9 cellular contexts compared by ENCODE assay signal in genomic region chr11:123137496-123138270, GRCh38.
DNase-seq lines count a peak whose midpoint lies in the region; ATAC-seq and TF ChIP-seq lines count a peak whose summit lies in the region.
"Had no signal": no experiment of that assay in that cellular context is flagged by ENCODE, and none has a peak within 500 bp of the region (broad histone marks: within the 10 kb centered on the region; RNA-seq: fewer than 3 reads in every experiment).

No MANE protein-coding gene starts in this region.

- CTCF ChIA-PET in HEK293T (lab: Yijun Ruan, JAX) = no interaction called here

- peak overlapping the region; percentile 73 for H3K27ac ChIP-seq in stomach smooth muscle (ENCODE audit: low read length)
- H3K27ac ChIP-seq: epithelial cell of prostate had no signal

- H3K36me3 ChIP-seq in stomach smooth muscle (ENCODE audit: control insufficient read depth in 2 of 2, insufficient read depth in 2 of 2, low read length in 2 of 2) = no peaks in the 10 kb centered on the region

- H3K9me3 ChIP-seq in stomach smooth muscle (ENCODE audit: control insufficient read depth in 2 of 2, low read length in 2 of 2) = no peaks in the 10 kb centered on the region

- no peak for ATAC-seq in HG03175 (IDR thresholded peaks at IDR 0.05; ENCODE audit: unreplicated experiment)

- DNase-seq in GOT3 (lab: John Stamatoyannopoulos, UW) (peak; percentile 10), astrocyte of the hippocampus (ENCODE audit: low read depth, low spot score) (peak; percentile 69), iris pigment epithelial cell (ENCODE audit: low read depth) (peak; percentile 74), HEK293T (ENCODE audit: extremely low spot score) (no peak), SKM-1 (lab: John Stamatoyannopoulos, UW; ENCODE audit: unreplicated experiment) (no peak)
- DNase-seq in activated naive CD4-positive, alpha-beta T cell treated with anti-CD3 and anti-CD28 coated beads, Interleukin-2, amount 50 U/mL, for 16 hours = no peak

- H3K9ac ChIP-seq in stomach smooth muscle (ENCODE audit: low read length in 2 of 2) = peak overlapping the region; percentile 4 to 42

- no peaks in the 10 kb centered on the region for H3K27me3 ChIP-seq in stomach smooth muscle (ENCODE audit: control insufficient read depth in 1 of 2, insufficient read depth in 2 of 2, low read length in 2 of 2)

- POLR2A ChIA-PET in HEK293T (lab: Yijun Ruan, JAX) = no interaction called here

- H3K4me1 ChIP-seq in stomach smooth muscle (ENCODE audit: control insufficient read depth, insufficient read depth, low read length) = peaks cover 17% of the 10 kb centered on the region

- peak overlapping the region in 1 of 2 donors; percentile 58 for H3K4me3 ChIP-seq in stomach smooth muscle (ENCODE audit: low read length in 2 of 2)

TF ChIP-seq in HEK293T, 16 proteins besides CTCF, POLR2A, EP300 and RAD21:
- TF ChIP-seq ARNT (IDR thresholded peaks at IDR 0.05) = no peak
- no peak for TF ChIP-seq LEF1 (IDR thresholded peaks at IDR 0.05; ENCODE audit: borderline replicate concordance)
- no peak for TF ChIP-seq FOXM1 (IDR thresholded peaks at IDR 0.05; ENCODE audit: borderline replicate concordance)
- TF ChIP-seq NFRKB (IDR thresholded peaks at IDR 0.05) = no peak
- no peak for TF ChIP-seq SUZ12 (IDR thresholded peaks at IDR 0.05)
- no peak for TF ChIP-seq TARDBP (IDR thresholded peaks at IDR 0.05)
- TF ChIP-seq FOXK2 (IDR thresholded peaks at IDR 0.05) = no peak
- TF ChIP-seq ELF4 (IDR thresholded peaks at IDR 0.05) = no peak
- no peak for TF ChIP-seq L3MBTL2 (conservative IDR thresholded peaks at IDR 0.05)
- TF ChIP-seq ZNF384 (IDR thresholded peaks at IDR 0.05) = no peak
- TF ChIP-seq HDGF (IDR thresholded peaks at IDR 0.05; ENCODE audit: borderline replicate concordance) = no peak
- TF ChIP-seq PKNOX1 (IDR thresholded peaks at IDR 0.05) = no peak
- TF ChIP-seq FOXA1 (IDR thresholded peaks at IDR 0.05) = no peak
- no peak for TF ChIP-seq SP1 (IDR thresholded peaks at IDR 0.05)
TF ChIP-seq in HEK293T: peak in this region for 0.

Comparison
In these comparisons a context has a peak if more than half of its experiments do, and no peak if none do; other contexts are left out.
1. DNase-seq: peak in GOT3 (single experiment), astrocyte of the hippocampus (single experiment) and iris pigment epithelial cell (single experiment); none in HEK293T (single experiment), SKM-1 (single experiment) and activated naive CD4-positive, alpha-beta T cell treated with anti-CD3 and anti-CD28 coated beads, Interleukin-2, amount 50 U/mL, for 16 hours (single experiment).